ENCODE assay signal across 17 cellular contexts in the genomic region with DNA sequence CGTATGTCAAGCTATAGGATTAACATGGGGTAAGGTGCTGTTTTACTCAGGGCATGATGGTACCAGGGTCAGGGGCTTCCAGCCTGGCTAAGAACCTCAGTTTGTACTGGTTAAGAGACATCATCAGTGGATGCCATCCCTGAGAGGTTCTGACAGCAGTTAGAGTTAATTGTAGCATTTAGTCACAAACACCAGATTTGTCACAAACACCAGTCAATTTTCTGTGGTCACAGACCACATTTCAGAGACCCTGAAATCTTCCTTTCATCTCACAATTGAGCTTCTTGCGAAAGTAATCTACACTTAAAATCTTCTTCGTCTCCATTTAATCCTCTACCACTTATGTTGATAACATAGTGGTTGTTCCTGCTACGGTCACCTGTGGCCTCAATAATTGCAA.
"Had no signal": no experiment of that assay in that cellular context is flagged by ENCODE, and none has a peak within 500 bp of the region (broad histone marks: within the 10 kb centered on the region; RNA-seq: fewer than 3 reads in every experiment).

No MANE protein-coding gene starts in this region.

- ATAC-seq: esophagus mucosa, gastrocnemius medialis, heart left ventricle had no signal

- H3K4me1 ChIP-seq: gastrocnemius medialis had no signal

- H3K27me3 ChIP-seq: gastrocnemius medialis, heart left ventricle, tibial artery had no signal

- H3K9me3 Mint-ChIP-seq: activated naive CD4-positive, alpha-beta T cell treated with anti-CD3 and anti-CD28 coated beads, Interleukin-2, amount 50 U/mL, for 24 hours; dendritic cell treated with granulocyte-macrophage colony-stimulating factor and Interleukin-4, amounts not matched to agents 40 ng/mL and 50 ng/mL, for 4 days; nephron progenitor cell had no signal

- H3K4me3 Mint-ChIP-seq: activated naive CD4-positive, alpha-beta T cell treated with anti-CD3 and anti-CD28 coated beads, Interleukin-2, amount 50 U/mL, for 24 hours; dendritic cell treated with granulocyte-macrophage colony-stimulating factor and Interleukin-4, amounts not matched to agents 40 ng/mL and 50 ng/mL, for 4 days; nephron progenitor cell had no signal

- H3K9me3 ChIP-seq: gastrocnemius medialis, heart left ventricle, left ventricle myocardium inferior, tibial artery had no signal

- H3K27ac ChIP-seq: gastrocnemius medialis, heart left ventricle, left ventricle myocardium inferior, tibial artery, VCaP had no signal

- H3K36me3 Mint-ChIP-seq: activated naive CD4-positive, alpha-beta T cell treated with anti-CD3 and anti-CD28 coated beads, Interleukin-2, amount 50 U/mL, for 24 hours had no signal

- H3K36me3 ChIP-seq: gastrocnemius medialis, heart left ventricle, left ventricle myocardium inferior, tibial artery had no signal

- H3K27ac Mint-ChIP-seq: activated naive CD4-positive, alpha-beta T cell treated with anti-CD3 and anti-CD28 coated beads, Interleukin-2, amount 50 U/mL, for 24 hours; dendritic cell treated with granulocyte-macrophage colony-stimulating factor and Interleukin-4, amounts not matched to agents 40 ng/mL and 50 ng/mL, for 4 days; nephron progenitor cell had no signal

- H3K4me3 ChIP-seq: gastrocnemius medialis, heart left ventricle, left ventricle myocardium inferior, tibial artery had no signal

- DNase-seq: activated CD4-positive, CD25-positive, alpha-beta regulatory T cell treated with anti-CD3 and anti-CD28 coated beads, Interleukin-2, amount 50 U/mL, for 72 hours; activated effector memory CD4-positive, alpha-beta T cell treated with anti-CD3 and anti-CD28 coated beads, Interleukin-2, amount 50 U/mL, for 16 hours; amniotic stem cell; effector CD8-positive, alpha-beta T cell; gastrocnemius medialis; heart left ventricle; left ventricle myocardium inferior; mammary epithelial cell; nephron progenitor cell; nucleus accumbens; stimulated activated naive CD4-positive, alpha-beta T cell; substantia nigra; tibial artery had no signal

- H3K27me3 Mint-ChIP-seq: activated naive CD4-positive, alpha-beta T cell treated with anti-CD3 and anti-CD28 coated beads, Interleukin-2, amount 50 U/mL, for 24 hours had no signal
